30 cellular contexts compared by ENCODE assay signal in genomic region chr15:71883447-71883846, GRCh38.
DNase-seq lines count a peak whose midpoint lies in the region; ATAC-seq, FAIRE-seq and TF ChIP-seq lines count a peak whose summit lies in the region.
"Had no signal": no experiment of that assay in that cellular context is flagged by ENCODE, and none has a peak within 500 bp of the region (broad histone marks: within the 10 kb centered on the region; RNA-seq: fewer than 3 reads in every experiment).

No MANE protein-coding gene starts in this region.

- no peak for TF ChIP-seq POLR2A in GM12891 (IDR thresholded peaks at IDR 0.05; ENCODE audit: low read depth, low read length)

- no peaks in the 10 kb centered on the region for H3K27me3 Mint-ChIP-seq in CD4-positive, alpha-beta T cell
- H3K27me3 Mint-ChIP-seq: activated naive CD8-positive, alpha-beta T cell; CD4-positive, CD25-positive, alpha-beta regulatory T cell; stimulated activated naive B cell treated with anti-CD40 and anti-IgM and Interleukin-4, amounts not matched to agents 10 μg/mL and 1 μg/mL and 100 μg/mL, for 72 hours had no signal

- H3K4me1 ChIP-seq in OCI-LY3 (ENCODE audit: low read length) = peaks cover 69% of the 10 kb centered on the region
- H3K4me1 ChIP-seq: breast epithelium, gastrocnemius medialis, SJSA1, upper lobe of right lung had no signal

- intact Hi-C loops in CD4-positive, alpha-beta T cell (cut with DNase I, micrococcal nuclease) = no loop called here

- peaks cover 89% of the 10 kb centered on the region for H3K36me3 Mint-ChIP-seq in CD4-positive, alpha-beta T cell (ENCODE audit: low read depth)

- peak; percentile 69 for FAIRE-seq in GM12891 (lab: Jason Lieb, UNC)
- FAIRE-seq: A204.1 had no signal

- H3K27ac ChIP-seq in OCI-LY3 (ENCODE audit: low read length) = peak overlapping the region; percentile 93
- H3K27ac ChIP-seq in CD4-positive, alpha-beta T cell (ENCODE audit: low read depth, low read length) = no peak overlapping the region
- H3K27ac ChIP-seq: breast epithelium, gastrocnemius medialis, SJSA1, skin epidermis, upper lobe of right lung, WERI-Rb-1 had no signal

- H4K20me1 ChIP-seq in OCI-LY3 (ENCODE audit: insufficient read depth, low read length) = no peaks in the 10 kb centered on the region

- ATAC-seq in GM21381 (IDR thresholded peaks at IDR 0.05; ENCODE audit: unreplicated experiment) = peak; percentile 69
- ATAC-seq in HG02981 (IDR thresholded peaks at IDR 0.05; ENCODE audit: unreplicated experiment) = peak; percentile 65
- ATAC-seq in CD4-positive, alpha-beta T cell (ENCODE audit: poor library complexity) = no peak
- no peak for ATAC-seq in HG02870 (IDR thresholded peaks at IDR 0.05; ENCODE audit: unreplicated experiment)
- ATAC-seq: gastrocnemius medialis; HCT116; stimulated activated naive B cell treated with anti-CD40 and anti-IgM and Interleukin-4, amounts not matched to agents 10 μg/mL and 1 μg/mL and 100 μg/mL, for 72 hours; upper lobe of right lung had no signal

- POLR2A ChIA-PET in CD4-positive, alpha-beta T cell (lab: Charles Lee) = interaction anchor here (0.6 to 0.8 kb wide), 2 partner anchors 10 to 235 kb away, joined by 3 read pairs; partner anchors contain the start of genes MYO9A and SENP8

- CTCF ChIA-PET in CD4-positive, alpha-beta T cell (lab: Charles Lee) = interaction anchor here (0.6 kb wide), 1 partner anchor 28 kb away, joined by 3 read pairs; no protein-coding TSS in a partner anchor

- H3K9ac ChIP-seq in OCI-LY3 (ENCODE audit: low read length) = peak overlapping the region; percentile 65

- no peak overlapping the region for H3K4me3 Mint-ChIP-seq in CD4-positive, alpha-beta T cell
- H3K4me3 Mint-ChIP-seq: activated naive CD8-positive, alpha-beta T cell; CD4-positive, CD25-positive, alpha-beta regulatory T cell; stimulated activated naive B cell treated with anti-CD40 and anti-IgM and Interleukin-4, amounts not matched to agents 10 μg/mL and 1 μg/mL and 100 μg/mL, for 72 hours had no signal

- peak; percentile 7 for DNase-seq in GM12891 (ENCODE audit: insufficient read length, low spot score)
- DNase-seq in CD4-positive, alpha-beta T cell = no peak
- DNase-seq in KBM-7 = no peak
- DNase-seq in activated CD8-positive, alpha-beta memory T cell treated with anti-CD3 and anti-CD28 coated beads, Interleukin-2, amount 50 U/mL, for 4 hours = no peak
- DNase-seq: activated CD4-positive, alpha-beta T cell treated with anti-CD3 and anti-CD28 coated beads for 48 hours; activated CD8-positive, alpha-beta memory T cell treated with anti-CD3 and anti-CD28 coated beads for 24 hours; activated effector memory CD4-positive, alpha-beta T cell treated with Interleukin-2 at 50 U/mL for 16 hours; activated T-cell treated with anti-CD3 and anti-CD28 coated beads, Interleukin-2, amount 50 U/mL, for 1 hour; AML-193; CD4-positive, CD25-positive, alpha-beta regulatory T cell; gastrocnemius medialis; IMR-90; NCI-H146; NCI-H446; NCI-H774; RPMI8226; stimulated activated naive B cell treated with anti-CD40 and anti-IgM and Interleukin-4, amounts not matched to agents 10 μg/mL and 1 μg/mL and 100 μg/mL, for 72 hours; T1000; upper lobe of right lung; WERI-Rb-1 had no signal

- peak overlapping the region; percentile 25 for H3K4me3 ChIP-seq in OCI-LY3 (ENCODE audit: low read length)
- H3K4me3 ChIP-seq: breast epithelium, gastrocnemius medialis, SJSA1, skin epidermis, upper lobe of right lung had no signal

- no peaks in the 10 kb centered on the region for H3K4me1 Mint-ChIP-seq in CD4-positive, alpha-beta T cell (ENCODE audit: low read depth)
- H3K4me1 Mint-ChIP-seq: CD4-positive, CD25-positive, alpha-beta regulatory T cell; stimulated activated naive B cell treated with anti-CD40 and anti-IgM and Interleukin-4, amounts not matched to agents 10 μg/mL and 1 μg/mL and 100 μg/mL, for 72 hours had no signal

- H3K36me3 ChIP-seq in OCI-LY3 (replicated peaks; ENCODE audit: low read depth, low read length) = peaks cover 40% of the 10 kb centered on the region
- H3K36me3 ChIP-seq: WERI-Rb-1 had no signal

- H3K27ac Mint-ChIP-seq in CD4-positive, alpha-beta T cell = no peak overlapping the region
- H3K27ac Mint-ChIP-seq: activated naive CD8-positive, alpha-beta T cell; CD4-positive, CD25-positive, alpha-beta regulatory T cell; stimulated activated naive B cell treated with anti-CD40 and anti-IgM and Interleukin-4, amounts not matched to agents 10 μg/mL and 1 μg/mL and 100 μg/mL, for 72 hours had no signal

- H2AFZ ChIP-seq in OCI-LY3 (ENCODE audit: low read depth, low read length) = no peak overlapping the region

- no peaks in the 10 kb centered on the region for H3K27me3 ChIP-seq in OCI-LY3 (ENCODE audit: low read depth, low read length)
- H3K27me3 ChIP-seq in CD4-positive, alpha-beta T cell (ENCODE audit: control insufficient read depth, insufficient read depth, low read length) = no peaks in the 10 kb centered on the region
- H3K27me3 ChIP-seq: breast epithelium, gastrocnemius medialis, SJSA1, upper lobe of right lung had no signal

- in situ Hi-C loops in KBM-7 (cut with MboI; ENCODE audit: low pct_unique_long_range_greater_than_20kb, low sequenced_read_pairs) = no loop called here

- TF ChIP-seq CTCF in OCI-LY3 (IDR thresholded peaks at IDR 0.05; ENCODE audit: low read depth, low read length) = no peak
- no peak for TF ChIP-seq CTCF in CD4-positive, alpha-beta T cell (IDR thresholded peaks at IDR 0.05)

- no peaks in the 10 kb centered on the region for H3K79me2 ChIP-seq in OCI-LY3 (ENCODE audit: low read length)

- H3K9me3 Mint-ChIP-seq in CD4-positive, alpha-beta T cell = no peaks in the 10 kb centered on the region
- H3K9me3 Mint-ChIP-seq: CD4-positive, CD25-positive, alpha-beta regulatory T cell; stimulated activated naive B cell treated with anti-CD40 and anti-IgM and Interleukin-4, amounts not matched to agents 10 μg/mL and 1 μg/mL and 100 μg/mL, for 72 hours had no signal

- no peaks in the 10 kb centered on the region for H3K9me3 ChIP-seq in OCI-LY3 (ENCODE audit: insufficient read depth, low read length)
- H3K9me3 ChIP-seq in CD4-positive, alpha-beta T cell (ENCODE audit: control insufficient read depth, low read length) = no peaks in the 10 kb centered on the region
- H3K9me3 ChIP-seq: breast epithelium, gastrocnemius medialis, SJSA1, upper lobe of right lung had no signal

- peak overlapping the region; percentile 64 for H3K4me2 ChIP-seq in OCI-LY3 (ENCODE audit: low read length)

TF ChIP-seq in GM12891, 5 proteins besides CTCF, POLR2A, EP300 and RAD21:
- no peak for TF ChIP-seq PAX5 (IDR thresholded peaks at IDR 0.05; ENCODE audit: insufficient read depth, low read length, severe bottlenecking)
- TF ChIP-seq POU2F2 (IDR thresholded peaks at IDR 0.05; ENCODE audit: low read depth, low read length) = no peak
- no peak for TF ChIP-seq POLR2AphosphoS5 (IDR thresholded peaks at IDR 0.05; ENCODE audit: low read depth, low read length)
- TF ChIP-seq SPI1 (IDR thresholded peaks at IDR 0.05; ENCODE audit: low read depth, low read length) = no peak
- no peak for TF ChIP-seq TAF1 (IDR thresholded peaks at IDR 0.05; ENCODE audit: low read depth, low read length)
TF ChIP-seq in GM12891: peak in this region for 0.

Comparison
In these comparisons a context has a peak if more than half of its experiments do, and no peak if none do; other contexts are left out.
1. ATAC-seq: peak in GM21381 (single experiment) and HG02981 (single experiment); none in CD4-positive, alpha-beta T cell (single experiment) and HG02870 (single experiment).